Comparison of ENCODE assay signal across 9 cellular contexts in genomic region chr12:99911967-99912366, GRCh38.
DNase-seq lines count a peak whose midpoint lies in the region; ATAC-seq and TF ChIP-seq lines count a peak whose summit lies in the region.
"Had no signal": no experiment of that assay in that cellular context is flagged by ENCODE, and none has a peak within 500 bp of the region (broad histone marks: within the 10 kb centered on the region; RNA-seq: fewer than 3 reads in every experiment).

No MANE protein-coding gene starts in this region.

- H3K9me3 ChIP-seq in PC-3 (ENCODE audit: low read length) (no peaks in the 10 kb centered on the region), tibial artery (no peaks in the 10 kb centered on the region), A673 (ENCODE audit: low read depth, low read length, poor library complexity, severe bottlenecking) (no peaks in the 10 kb centered on the region), right atrium auricular region (no peaks in the 10 kb centered on the region)

- no peaks in the 10 kb centered on the region for H3K9me2 ChIP-seq in PC-3 (replicated peaks; ENCODE audit: low read length)

- peak overlapping the region; percentile 68 for H3K4me2 ChIP-seq in PC-3 (ENCODE audit: low read length)

- intact Hi-C loops in PC-3 (cut with micrococcal nuclease), result loop anchor here (2.0 to 5.0 kb wide), 2 partner anchors 101 to 145 kb away; no protein-coding TSS in a partner anchor
- intact Hi-C loops in tibial artery (cut with DNase I; ENCODE audit: low total_unique reads), result loop anchor here (5.0 kb wide), 1 partner anchor 230 kb away; the partner anchor contains the start of gene BLTP3B
- intact Hi-C loops in A673 (cut with micrococcal nuclease; ENCODE audit: unreplicated experiment), result no loop called here

- CTCF ChIA-PET in PC-3 (lab: Charles Lee) (no interaction called here), A673 (lab: Charles Lee) (no interaction called here)

- TF ChIP-seq CTCF in PC-3 (conservative IDR thresholded peaks at IDR 0.05; ENCODE audit: low read depth, low read length), result no peak
- no peak for TF ChIP-seq CTCF in tibial artery (IDR thresholded peaks at IDR 0.05)
- no peak for TF ChIP-seq CTCF in A673 (conservative IDR thresholded peaks at IDR 0.05; ENCODE audit: low read depth, low read length)
- no peak for TF ChIP-seq CTCF in right atrium auricular region (IDR thresholded peaks at IDR 0.05)

- H4K20me1 ChIP-seq in PC-3 (ENCODE audit: low read length), result no peaks in the 10 kb centered on the region

- DNase-seq in GM19240 (ENCODE audit: insufficient read length, low spot score) (peak; percentile 7), PC-3 (no peak), tibial artery (no peak), hippocampal formation (lab: John Stamatoyannopoulos, UW) (no peak), A673 (ENCODE audit: low spot score) (no peak), right atrium auricular region (ENCODE audit: low spot score) (no peak)
- DNase-seq in activated T-cell treated with anti-CD3 and anti-CD28 coated beads, Interleukin-2, amount 50 U/mL, for 48 hours, result no peak
- DNase-seq: activated CD8-positive, alpha-beta memory T cell treated with anti-CD3 and anti-CD28 coated beads, Interleukin-2, amount 10 ng/mL, durations not matched to agents 7 days and 5 days had no signal

- H3K4me3 ChIP-seq in PC-3 (ENCODE audit: low read length) (peak overlapping the region; percentile 24; the same call in 1 of the 2 replicates), tibial artery (peak overlapping the region; percentile 36 to 46), A673 (ENCODE audit: low read depth, low read length, poor library complexity, severe bottlenecking) (no peak overlapping the region), right atrium auricular region (no peak overlapping the region)

- H3K79me2 ChIP-seq in PC-3 (ENCODE audit: low read length), result no peaks in the 10 kb centered on the region

- H3K4me1 ChIP-seq in PC-3 (ENCODE audit: insufficient read depth, low read length) (peaks cover 46% of the 10 kb centered on the region), tibial artery (peaks cover 0 to 77% (median 20%) of the 10 kb centered on the region in 4 donors), A673 (ENCODE audit: insufficient read depth, low read length, poor library complexity, severe bottlenecking) (no peaks in the 10 kb centered on the region), right atrium auricular region (no peaks in the 10 kb centered on the region)

- H3K27ac ChIP-seq in PC-3 (ENCODE audit: low read length), result peak overlapping the region; percentile 11; the same call in 1 of the 2 replicates
- peak overlapping the region; percentile 68 to 71 for H3K27ac ChIP-seq in tibial artery
- H3K27ac ChIP-seq in A673 (ENCODE audit: low read depth, low read length, poor library complexity, severe bottlenecking), result no peak overlapping the region
- H3K27ac ChIP-seq in right atrium auricular region, result peak overlapping the region in 1 of 2 donors; percentile 55

- no TSS peak for BruUV-seq in PC-3 (replicated peaks; lab: Mats Ljungman, UMichigan)
- BruUV-seq in A673 (replicated peaks; lab: Mats Ljungman, UMichigan), result no TSS peak

- peak; percentile 89 for ATAC-seq in HG02798 (IDR thresholded peaks at IDR 0.05; ENCODE audit: poor library complexity, unreplicated experiment)
- no peak for ATAC-seq in PC-3
- ATAC-seq: activated CD8-positive, alpha-beta memory T cell treated with anti-CD3 and anti-CD28 coated beads, Interleukin-2, amount 10 ng/mL, durations not matched to agents 7 days and 5 days had no signal

- no peaks in the 10 kb centered on the region for H3K27me3 ChIP-seq in PC-3 (ENCODE audit: low read length)
- H3K27me3 ChIP-seq in tibial artery, result no peaks in the 10 kb centered on the region
- no peaks in the 10 kb centered on the region for H3K27me3 ChIP-seq in A673 (replicated peaks; ENCODE audit: insufficient read depth, low read depth, low read length, poor library complexity)
- H3K27me3 ChIP-seq in right atrium auricular region, result no peaks in the 10 kb centered on the region

- no peaks in the 10 kb centered on the region for H3K36me3 ChIP-seq in PC-3 (ENCODE audit: low read depth, low read length)
- no peaks in the 10 kb centered on the region for H3K36me3 ChIP-seq in tibial artery
- no peaks in the 10 kb centered on the region for H3K36me3 ChIP-seq in A673 (ENCODE audit: insufficient read depth, low read length, poor library complexity, severe bottlenecking)
- H3K36me3 ChIP-seq in right atrium auricular region, result no peaks in the 10 kb centered on the region

- peak overlapping the region; percentile 59 for H2AFZ ChIP-seq in PC-3 (ENCODE audit: low read length)

- POLR2A ChIA-PET in PC-3 (lab: Charles Lee; ENCODE audit: unreplicated experiment) (no interaction called here), A673 (lab: Charles Lee; ENCODE audit: low non-redundant PET) (no interaction called here)

- no peak overlapping the region for H3K9ac ChIP-seq in PC-3 (ENCODE audit: low read length)

- H3F3A ChIP-seq in PC-3 (ENCODE audit: low read length, unreplicated experiment), result no peaks in the 10 kb centered on the region

Comparison
In these comparisons a context has a peak if more than half of its experiments do, and no peak if none do; other contexts are left out.
1. H3K4me3 ChIP-seq: peak in PC-3 (single experiment) and tibial artery (2 of 2); none in A673 (single experiment) and right atrium auricular region (0 of 2).